8 cellular contexts compared by ENCODE assay signal in genomic region chrX:47523713-47524166, GRCh38. TPM values are rescaled to one million over a fixed set of nuclear protein-coding genes. Genes with fewer than 3 reads are reported as not detected.
DNase-seq lines count a peak whose midpoint lies in the region; ATAC-seq and TF ChIP-seq lines count a peak whose summit lies in the region.

No MANE protein-coding gene starts in this region.

- H3K27me3 Mint-ChIP-seq in stimulated activated naive CD8-positive, alpha-beta T cell treated with anti-CD3 and anti-CD28 coated beads, Interleukin-15, Interleukin-2, amounts not matched to agents 100 ng/mL and 50 ng/mL, for 24 hours, result no peaks in the 10 kb centered on the region

- ATAC-seq in stimulated activated naive CD8-positive, alpha-beta T cell treated with anti-CD3 and anti-CD28 coated beads, Interleukin-15, Interleukin-2, amounts not matched to agents 100 U/mL and 50 U/mL, for 24 hours, result no peak
- ATAC-seq in upper lobe of right lung (no peak), GM19452 (IDR thresholded peaks at IDR 0.05; ENCODE audit: unreplicated experiment) (no peak)

- intact Hi-C loops in lower leg skin (cut with DNase I; ENCODE audit: low total_unique reads), result loop anchor here (10.0 kb wide), 1 partner anchor 329 kb away; the partner anchor contains the start of gene UBA1
- intact Hi-C loops in upper lobe of right lung (cut with DNase I), result loop anchor here (10.0 kb wide), 1 partner anchor 329 kb away; the partner anchor contains the start of gene UBA1

- no peaks in the 10 kb centered on the region for H3K9me3 ChIP-seq in upper lobe of right lung

- H3K4me3 Mint-ChIP-seq in stimulated activated naive CD8-positive, alpha-beta T cell treated with anti-CD3 and anti-CD28 coated beads, Interleukin-15, Interleukin-2, amounts not matched to agents 100 ng/mL and 50 ng/mL, for 24 hours, result peak overlapping the region; percentile 59

- DNase-seq in stimulated activated naive CD8-positive, alpha-beta T cell treated with anti-CD3 and anti-CD28 coated beads, Interleukin-15, Interleukin-2, amounts not matched to agents 100 U/mL and 50 U/mL, for 24 hours, result no peak
- DNase-seq in astrocyte of the cerebellum (ENCODE audit: low read depth) (no peak), lower leg skin (ENCODE audit: low spot score in 2 of 2) (no peak), upper lobe of right lung (no peak), HCEC 1CT (no peak), NCI-H510A treated with DMSO at 0.1 percent for 48 hours (lab: John Stamatoyannopoulos, UW) (no peak)

- H3K36me3 ChIP-seq in upper lobe of right lung, result no peaks in the 10 kb centered on the region

- no peak for TF ChIP-seq POLR2A in lower leg skin (IDR thresholded peaks at IDR 0.05)

- H3K27ac Mint-ChIP-seq in stimulated activated naive CD8-positive, alpha-beta T cell treated with anti-CD3 and anti-CD28 coated beads, Interleukin-15, Interleukin-2, amounts not matched to agents 100 ng/mL and 50 ng/mL, for 24 hours, result no peak overlapping the region

- H3K27ac ChIP-seq in upper lobe of right lung, result no peak overlapping the region

- H3K4me1 ChIP-seq in upper lobe of right lung, result no peaks in the 10 kb centered on the region

- H3K4me3 ChIP-seq in astrocyte of the cerebellum (ENCODE audit: low read depth, low read length), result peak overlapping the region; percentile 48
- H3K4me3 ChIP-seq in lower leg skin (ENCODE audit: low read depth, poor library complexity, severe bottlenecking), result peak overlapping the region; percentile 25
- H3K4me3 ChIP-seq in upper lobe of right lung, result peak overlapping the region; percentile 52

- no peaks in the 10 kb centered on the region for H3K9me3 Mint-ChIP-seq in stimulated activated naive CD8-positive, alpha-beta T cell treated with anti-CD3 and anti-CD28 coated beads, Interleukin-15, Interleukin-2, amounts not matched to agents 100 ng/mL and 50 ng/mL, for 24 hours

- TF ChIP-seq CTCF in astrocyte of the cerebellum (IDR thresholded peaks at IDR 0.05; ENCODE audit: low read depth, low read length, missing control alignments) (no peak), lower leg skin (IDR thresholded peaks at IDR 0.05) (no peak), upper lobe of right lung (IDR thresholded peaks at IDR 0.05) (no peak)

- H3K4me1 Mint-ChIP-seq in stimulated activated naive CD8-positive, alpha-beta T cell treated with anti-CD3 and anti-CD28 coated beads, Interleukin-15, Interleukin-2, amounts not matched to agents 100 ng/mL and 50 ng/mL, for 24 hours (ENCODE audit: low read depth), result no peaks in the 10 kb centered on the region

- H3K36me3 Mint-ChIP-seq in stimulated activated naive CD8-positive, alpha-beta T cell treated with anti-CD3 and anti-CD28 coated beads, Interleukin-15, Interleukin-2, amounts not matched to agents 100 ng/mL and 50 ng/mL, for 24 hours (ENCODE audit: low read depth), result no peaks in the 10 kb centered on the region

- WGBS in lower leg skin, 2 donors, result 4 to 28% methylated on average over 14 to 32 of the region's 34 CpGs

- no peaks in the 10 kb centered on the region for H3K27me3 ChIP-seq in upper lobe of right lung

- in situ Hi-C loops in astrocyte of the cerebellum (cut with HindIII; ENCODE audit: low sequenced_read_pairs), result no loop called here

RNA-seq across cellular contexts. Expression of gene ARAF, which starts 37.3 kb away (rescaled TPM):
- total RNA-seq in lower leg skin (10 to 100 TPM; 26.8 to 46.4 (median 34.5) TPM), upper lobe of right lung (87.4 TPM)

RNA-seq across cellular contexts. Expression of gene ZNF41, which starts 40.7 kb away (rescaled TPM):
- total RNA-seq in lower leg skin (10 to 100 TPM in 2 of 4 donors, 1 to 10 TPM in 2; 4.6 to 12.9 (median 7.7) TPM), upper lobe of right lung (11.5 TPM)

RNA-seq across cellular contexts. Expression of gene TIMP1, which starts 58.5 kb away (rescaled TPM):
- total RNA-seq in lower leg skin (10 to 100 TPM; 27.5 to 82.1 (median 53.5) TPM), upper lobe of right lung (324 TPM)
